1 cellular context compared by ENCODE assay signal in genomic region chr16:67415872-67416793, GRCh38.
TF ChIP-seq lines count a peak whose summit lies in the region.

ZDHHC1 (minus strand) TSS chr16:67416477; CDS start chr16:67407775, 8,702 bp downstream.

TF ChIP-seq in HepG2, 621 proteins besides CTCF, POLR2A, EP300 and RAD21 (continued from another document and continues in another):
- peak; percentile 76; the same call in 1 of the 2 replicates for TF ChIP-seq ZNF670 (CRISPR knock-in tag; IDR thresholded peaks at IDR 0.05; ENCODE audit: borderline replicate concordance)
- no peak for TF ChIP-seq ZNF44 (CRISPR knock-in tag; IDR thresholded peaks at IDR 0.05)
- peak; percentile 89 for TF ChIP-seq ZBTB4 (CRISPR knock-in tag; IDR thresholded peaks at IDR 0.05; ENCODE audit: borderline replicate concordance)
- no peak; the same call in 1 of the 2 replicates for TF ChIP-seq HOXA3 (CRISPR knock-in tag; IDR thresholded peaks at IDR 0.05)
- no peak for TF ChIP-seq GLMP (CRISPR knock-in tag; IDR thresholded peaks at IDR 0.05; ENCODE audit: borderline replicate concordance)
- TF ChIP-seq HNRNPLL (IDR thresholded peaks at IDR 0.05; ENCODE audit: low read depth, low read length, poor library complexity, severe bottlenecking) = peak; percentile 51
- no peak for TF ChIP-seq ZNF512 (CRISPR knock-in tag; IDR thresholded peaks at IDR 0.05)
- TF ChIP-seq YEATS4 (CRISPR knock-in tag; IDR thresholded peaks at IDR 0.05; ENCODE audit: borderline replicate concordance) = peak; percentile 59; the same call in 1 of the 2 replicates
- no peak for TF ChIP-seq ZNF790 (CRISPR knock-in tag; IDR thresholded peaks at IDR 0.05; ENCODE audit: borderline replicate concordance)
- no peak for TF ChIP-seq ZNF484 (CRISPR knock-in tag; IDR thresholded peaks at IDR 0.05; ENCODE audit: borderline replicate concordance, low read depth)
- TF ChIP-seq NFYB (CRISPR knock-in tag; IDR thresholded peaks at IDR 0.05) = no peak
- no peak for TF ChIP-seq HOXA7 (CRISPR knock-in tag; IDR thresholded peaks at IDR 0.05)
- no peak; the same call in 1 of the 2 replicates for TF ChIP-seq PAXIP1 (CRISPR knock-in tag; conservative IDR thresholded peaks at IDR 0.05)
- TF ChIP-seq DMAP1 (CRISPR knock-in tag; IDR thresholded peaks at IDR 0.05) = no peak
- no peak for TF ChIP-seq ZNF18 (CRISPR knock-in tag; IDR thresholded peaks at IDR 0.05; ENCODE audit: insufficient replicate concordance)
- TF ChIP-seq KDM4B (CRISPR knock-in tag; IDR thresholded peaks at IDR 0.05) = no peak
- TF ChIP-seq SSRP1 (CRISPR knock-in tag; IDR thresholded peaks at IDR 0.05) = no peak
- TF ChIP-seq ZNF20 (CRISPR knock-in tag; IDR thresholded peaks at IDR 0.05) = no peak
- TF ChIP-seq DBP (CRISPR knock-in tag; IDR thresholded peaks at IDR 0.05; ENCODE audit: not compliant biosample characterization) = peak; percentile 84
- no peak for TF ChIP-seq BHLHE40 (IDR thresholded peaks at IDR 0.05; ENCODE audit: low read length)
- no peak for TF ChIP-seq REXO4 (CRISPR knock-in tag; IDR thresholded peaks at IDR 0.05; ENCODE audit: borderline replicate concordance)
- no peak for TF ChIP-seq ZBTB8A (CRISPR knock-in tag; IDR thresholded peaks at IDR 0.05; ENCODE audit: borderline replicate concordance, low read depth)
- TF ChIP-seq ETV5 (CRISPR knock-in tag; IDR thresholded peaks at IDR 0.05; ENCODE audit: borderline replicate concordance) = peak; percentile 52; the same call in 1 of the 2 replicates
- no peak for TF ChIP-seq ZNF589 (CRISPR knock-in tag; conservative IDR thresholded peaks at IDR 0.05)
- TF ChIP-seq ZNF530 (CRISPR knock-in tag; IDR thresholded peaks at IDR 0.05; ENCODE audit: low read depth) = no peak
- TF ChIP-seq ATM (IDR thresholded peaks at IDR 0.05; ENCODE audit: borderline replicate concordance) = no peak
- TF ChIP-seq TEAD2 (CRISPR knock-in tag; IDR thresholded peaks at IDR 0.05) = no peak
- no peak for TF ChIP-seq TRIM22 (IDR thresholded peaks at IDR 0.05)
- TF ChIP-seq CBFB (CRISPR knock-in tag; IDR thresholded peaks at IDR 0.05) = peak; percentile 71
- peak; percentile 62; the same call in 1 of the 2 replicates for TF ChIP-seq ZNF768 (CRISPR knock-in tag; IDR thresholded peaks at IDR 0.05)
- TF ChIP-seq SOX5 (CRISPR knock-in tag; IDR thresholded peaks at IDR 0.05; ENCODE audit: borderline replicate concordance) = no peak
- TF ChIP-seq ZNF556 (CRISPR knock-in tag; IDR thresholded peaks at IDR 0.05; ENCODE audit: borderline replicate concordance) = peak; percentile 15; the same call in 1 of the 2 replicates
- TF ChIP-seq SRSF4 (IDR thresholded peaks at IDR 0.05; ENCODE audit: low read depth, low read length, poor library complexity, severe bottlenecking) = no peak
- no peak for TF ChIP-seq PRPF4 (IDR thresholded peaks at IDR 0.05; ENCODE audit: low read depth, low read length, poor library complexity, severe bottlenecking)
- no peak for TF ChIP-seq BCLAF1 (IDR thresholded peaks at IDR 0.05)
- TF ChIP-seq RFX3 (CRISPR knock-in tag; IDR thresholded peaks at IDR 0.05) = peak; percentile 81
- TF ChIP-seq U2AF1 (optimal IDR thresholded peaks at IDR 0.05; ENCODE audit: low read depth, low read length) = no peak
- no peak for TF ChIP-seq CREBL2 (CRISPR knock-in tag; IDR thresholded peaks at IDR 0.05; ENCODE audit: borderline replicate concordance)
- peak; percentile 79 for TF ChIP-seq ZNF256 (CRISPR knock-in tag; conservative IDR thresholded peaks at IDR 0.05)
- peak; percentile 61; the same call in 1 of the 2 replicates for TF ChIP-seq BRD4 (CRISPR knock-in tag; IDR thresholded peaks at IDR 0.05)
- TF ChIP-seq PLRG1 (conservative IDR thresholded peaks at IDR 0.05) = no peak
- TF ChIP-seq FOXM1 (CRISPR knock-in tag; IDR thresholded peaks at IDR 0.05) = peak; percentile 68; the same call in 1 of the 2 replicates
- TF ChIP-seq TEF (CRISPR knock-in tag; IDR thresholded peaks at IDR 0.05) = 0 out of 2 replicates have a peak, but pooled peaks have one; percentile 37
- TF ChIP-seq RBFOX2 (IDR thresholded peaks at IDR 0.05; ENCODE audit: low read depth, low read length) = peak; percentile 56; the same call in 1 of the 2 replicates
- peak; percentile 26 for TF ChIP-seq ZNF263 (CRISPR knock-in tag; IDR thresholded peaks at IDR 0.05)
- no peak for TF ChIP-seq ZNF329 (CRISPR knock-in tag; IDR thresholded peaks at IDR 0.05; ENCODE audit: low read depth)
